In the genomic region with DNA sequence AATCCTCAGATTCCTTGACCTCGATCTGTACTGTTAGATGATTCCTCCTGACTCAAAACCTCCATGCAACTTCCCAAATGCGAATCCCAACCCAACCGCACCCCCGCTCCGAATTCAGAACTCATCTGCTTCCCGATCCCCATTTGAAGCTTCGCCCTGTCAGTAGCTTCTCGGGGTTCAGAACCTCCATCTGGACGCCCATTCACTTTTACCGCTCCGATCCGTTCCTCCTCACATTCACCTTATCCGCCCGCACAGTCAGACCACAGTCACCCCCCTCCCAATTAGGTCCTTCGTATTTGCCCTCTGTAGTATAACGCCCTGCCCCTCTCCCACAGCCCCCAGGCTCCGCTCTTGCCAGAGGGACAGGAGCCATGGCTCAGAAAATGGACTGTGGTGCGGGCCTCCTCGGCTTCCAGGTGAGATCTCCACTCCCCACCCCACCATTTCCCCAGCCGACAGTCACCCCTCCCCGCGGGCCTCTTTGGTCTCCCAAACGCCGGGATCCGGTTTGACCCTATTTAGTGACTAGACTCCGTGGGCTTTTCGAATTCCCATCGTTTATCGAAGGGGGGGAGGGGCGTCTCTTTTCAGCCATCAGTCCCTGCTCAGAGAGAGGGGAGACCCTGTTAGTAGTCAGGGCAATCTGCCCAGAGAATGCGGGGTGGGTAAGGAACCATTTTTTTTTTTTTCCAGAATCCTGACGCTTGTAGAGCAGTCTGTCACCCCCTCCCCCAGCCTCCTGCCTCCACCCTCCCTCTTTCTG, we compare ENCODE assay signal across 8 cellular contexts. TPM values are rescaled to one million over a fixed set of nuclear protein-coding genes. Genes with fewer than 3 reads are reported as not detected.
DNase-seq lines count a peak whose midpoint lies in the region; ATAC-seq and TF ChIP-seq lines count a peak whose summit lies in the region.

No MANE protein-coding gene starts in this region.

- no peaks in the 10 kb centered on the region for H3K27me3 ChIP-seq in ascending aorta
- no peaks in the 10 kb centered on the region for H3K27me3 ChIP-seq in iPS DF 6.9 (ENCODE audit: control insufficient read depth, insufficient read depth, low read length)
- no peaks in the 10 kb centered on the region for H3K27me3 ChIP-seq in gastrocnemius medialis

- peaks cover 7 to 14% of the 10 kb centered on the region in 2 donors for H3K36me3 ChIP-seq in ascending aorta
- peaks cover 13% of the 10 kb centered on the region for H3K36me3 ChIP-seq in iPS DF 6.9 (ENCODE audit: control insufficient read depth, insufficient read depth, low read length)
- H3K36me3 ChIP-seq in gastrocnemius medialis, result no peaks in the 10 kb centered on the region

- in situ Hi-C loops in gastrocnemius medialis (cut with MboI; ENCODE audit: low sequenced_read_pairs in 4 of 4), result no loop called here

- DNase-seq in GM12865 (ENCODE audit: low read depth) (peak; percentile 16), NCI-H2171 treated with DMSO at 0.1 percent for 48 hours (lab: John Stamatoyannopoulos, UW) (peak; percentile 71), ascending aorta (ENCODE audit: low spot score in 2 of 2) (peak in 1 of 2 donors; percentile 63), iPS DF 6.9 (ENCODE audit: low read depth, low spot score) (no peak), gastrocnemius medialis (no peak), foreskin melanocyte (no peak)
- no peak for DNase-seq in activated CD4-positive, CD25-positive, alpha-beta regulatory T cell (lab: John Stamatoyannopoulos, UW)

- TF ChIP-seq POLR2A in gastrocnemius medialis (IDR thresholded peaks at IDR 0.05), result no peak

- H3K9me3 ChIP-seq in ascending aorta, result no peaks in the 10 kb centered on the region
- H3K9me3 ChIP-seq in iPS DF 6.9 (ENCODE audit: control insufficient read depth, insufficient read depth, low read length), result no peaks in the 10 kb centered on the region
- H3K9me3 ChIP-seq in gastrocnemius medialis, result no peaks in the 10 kb centered on the region

- intact Hi-C loops in ascending aorta (cut with DNase I), result loop anchor here (5.0 to 10.0 kb wide), 3 partner anchors 368 to 1201 kb away; a partner anchor contains a TSS
- intact Hi-C loops in gastrocnemius medialis (cut with DNase I; ENCODE audit: low total_unique reads), result no loop called here

- ATAC-seq in gastrocnemius medialis, result peak; percentile 10 to 16
- no peak for ATAC-seq in HG02642 (IDR thresholded peaks at IDR 0.05; ENCODE audit: poor library complexity, unreplicated experiment)

- TF ChIP-seq CTCF in GM12865 (IDR thresholded peaks at IDR 0.05; ENCODE audit: insufficient read depth, low read depth, low read length, missing control alignments) (no peak), ascending aorta (IDR thresholded peaks at IDR 0.05) (no peak), gastrocnemius medialis (IDR thresholded peaks at IDR 0.05 in 4 of 5, conservative IDR thresholded peaks at IDR 0.05 in 1 of 5) (no peak)

- H3K4me1 ChIP-seq in ascending aorta, result peaks cover 0 to 3% of the 10 kb centered on the region in 2 donors
- H3K4me1 ChIP-seq in iPS DF 6.9 (ENCODE audit: control insufficient read depth, insufficient read depth, low read length), result no peaks in the 10 kb centered on the region
- no peaks in the 10 kb centered on the region for H3K4me1 ChIP-seq in gastrocnemius medialis

- WGBS in iPS DF 6.9 (ENCODE audit: insufficient coverage, insufficient read length), result no CpG with 5 or more reads among the region's 32 CpGs

- peak overlapping the region; percentile 83 for H3K4me3 ChIP-seq in GM12865 (ENCODE audit: low read depth, low read length)
- H3K4me3 ChIP-seq in ascending aorta, result peak overlapping the region; percentile 56 to 73
- peak overlapping the region; percentile 82; the same call in 1 of the 2 replicates for H3K4me3 ChIP-seq in iPS DF 6.9 (ENCODE audit: low read length)
- peak overlapping the region; percentile 59 to 68 (median 60) for H3K4me3 ChIP-seq in gastrocnemius medialis

- peak overlapping the region; percentile 76 to 85 for H3K27ac ChIP-seq in ascending aorta
- no peak overlapping the region for H3K27ac ChIP-seq in iPS DF 6.9 (ENCODE audit: low read length)
- H3K27ac ChIP-seq in gastrocnemius medialis, result peak overlapping the region; percentile 69 to 80 (median 74)

RNA-seq across cellular contexts. Expression of a gene that starts 0.7 kb away (rescaled TPM):
- total RNA-seq in ascending aorta (74.5 TPM), gastrocnemius medialis (10 to 100 TPM; 16.1 to 25.4 (median 20.2) TPM)

Comparison
In these comparisons a context has a peak if more than half of its experiments do, and no peak if none do; other contexts are left out.
1. DNase-seq: peak in GM12865 (single experiment) and NCI-H2171 treated with DMSO at 0.1 percent for 48 hours (single experiment); none in iPS DF 6.9 (single experiment), gastrocnemius medialis (0 of 2), activated CD4-positive, CD25-positive, alpha-beta regulatory T cell (0 of 4) and foreskin melanocyte (single experiment).
2. Peak in every context shown above with its lines, with median percentiles within 50 percentile points of each other: H3K4me3 ChIP-seq.